1 cellular context compared by ENCODE assay signal in the genomic region with DNA sequence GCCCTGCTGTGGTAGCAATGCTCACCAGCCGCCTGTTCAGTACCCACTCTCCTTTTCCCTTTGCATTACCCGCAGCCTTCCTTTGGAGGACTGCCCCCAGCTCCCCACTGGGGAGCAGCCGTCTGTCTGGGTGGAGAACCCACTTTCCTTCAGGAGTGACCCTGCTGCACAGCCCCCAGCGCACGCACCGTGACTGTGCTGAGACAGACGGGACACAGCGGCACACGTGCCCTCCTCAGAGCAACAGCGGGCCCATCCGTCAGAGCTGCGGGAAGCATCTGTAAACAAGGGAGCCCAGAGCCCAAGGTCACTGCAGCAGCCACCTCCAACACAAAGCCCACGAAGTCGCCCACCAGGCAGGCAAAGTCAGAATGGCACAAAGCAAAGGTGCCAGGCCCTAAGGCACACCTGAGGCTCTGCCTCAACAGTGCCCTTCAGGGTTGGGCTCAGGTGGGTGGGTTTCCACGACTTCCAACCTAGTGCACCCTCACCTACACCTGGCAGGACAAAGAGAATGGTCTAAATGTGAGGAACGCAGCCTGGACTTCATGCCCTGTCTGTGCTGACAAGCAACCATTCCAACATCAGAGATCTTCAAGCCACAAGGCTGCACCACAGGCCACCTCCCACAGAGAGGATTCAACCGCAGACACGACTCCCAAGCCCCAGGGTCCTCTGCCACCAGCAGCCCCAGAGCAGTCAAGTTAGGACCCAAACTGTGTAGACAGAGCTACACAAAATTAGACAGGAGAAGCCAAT.
TF ChIP-seq lines count a peak whose summit lies in the region.

No MANE protein-coding gene starts in this region.

TF ChIP-seq in HepG2, 621 proteins besides CTCF, POLR2A, EP300 and RAD21 (continued from another document):
- TF ChIP-seq RFXANK (CRISPR knock-in tag; IDR thresholded peaks at IDR 0.05), result no peak
- no peak for TF ChIP-seq HHEX (CRISPR knock-in tag; IDR thresholded peaks at IDR 0.05)
- TF ChIP-seq KLF12 (CRISPR knock-in tag; IDR thresholded peaks at IDR 0.05; ENCODE audit: borderline replicate concordance), result peak; percentile 88
- TF ChIP-seq ZBTB4 (CRISPR knock-in tag; IDR thresholded peaks at IDR 0.05; ENCODE audit: borderline replicate concordance), result peak; percentile 98
TF ChIP-seq in HepG2: peak in this region for 246.
